In the genomic region with DNA sequence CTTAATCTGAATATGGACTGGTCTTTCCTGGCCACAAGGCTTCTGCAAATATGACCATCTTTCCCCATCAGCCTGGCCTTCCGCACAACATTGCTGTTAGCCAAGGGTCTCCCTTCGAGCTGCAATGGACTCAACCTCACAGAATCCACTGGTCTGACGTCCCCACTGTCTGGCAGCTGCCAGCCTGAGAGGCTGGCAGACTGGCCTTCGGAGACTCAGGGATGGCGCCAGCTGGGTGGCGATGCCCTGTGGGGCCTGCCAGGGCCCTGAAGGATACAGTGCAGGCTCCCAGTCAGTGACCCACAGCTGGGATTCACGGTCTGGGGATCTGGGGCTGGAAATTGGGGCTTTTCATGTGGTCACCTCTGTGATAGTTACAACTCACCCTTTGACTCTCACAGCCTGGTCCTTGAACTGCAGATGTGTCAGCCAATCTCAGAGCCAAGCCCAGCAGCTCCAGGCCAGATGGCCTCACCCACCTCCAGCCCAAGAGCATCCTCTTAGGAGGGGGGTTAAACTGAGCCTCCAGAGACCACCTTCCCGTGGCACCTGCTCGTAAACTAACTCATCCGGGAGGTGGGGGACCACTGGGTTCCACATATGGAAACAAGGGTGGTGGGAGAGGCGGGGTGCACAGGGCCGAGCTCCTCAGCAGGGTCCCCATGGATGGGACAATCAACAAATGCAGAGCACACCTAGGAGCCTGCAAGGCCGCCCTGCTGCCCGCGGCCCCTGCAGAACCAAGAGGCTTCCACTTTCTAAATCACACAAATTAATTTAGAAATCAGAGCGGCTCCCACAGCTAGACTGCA, we compare ENCODE assay signal across 24 cellular contexts. TPM values are rescaled to one million over a fixed set of nuclear protein-coding genes. Genes with fewer than 3 reads are reported as not detected.
"Had no signal": no experiment of that assay in that cellular context is flagged by ENCODE, and none has a peak within 500 bp of the region (broad histone marks: within the 10 kb centered on the region; RNA-seq: fewer than 3 reads in every experiment).

No MANE protein-coding gene starts in this region.

- H3K4me1 ChIP-seq: pancreas, suprapubic skin had no signal

- H3K9me3 Mint-ChIP-seq: activated T-helper 17 cell treated with anti-CD3 and anti-CD28 coated beads, Interleukin-2, amount 50 U/mL, for 72 hours; mesothelial cell of epicardium; T-cell had no signal

- H3K36me3 ChIP-seq: cardiac muscle cell, neural progenitor cell, pancreas, suprapubic skin, upper lobe of left lung had no signal

- H3K4me3 Mint-ChIP-seq: activated T-helper 17 cell treated with anti-CD3 and anti-CD28 coated beads, Interleukin-2, amount 50 U/mL, for 72 hours; mesothelial cell of epicardium; neural progenitor cell; T-cell had no signal

- H3K36me3 Mint-ChIP-seq: mesothelial cell of epicardium, neural progenitor cell, T-cell had no signal

- DNase-seq: activated CD4-positive, alpha-beta T cell treated with anti-CD3 and anti-CD28 coated beads, Interleukin-2, amount 50 U/mL, for 48 hours; activated CD4-positive, CD25-positive, alpha-beta regulatory T cell treated with anti-CD3 and anti-CD28 coated beads, Interleukin-2, amount 50 U/mL, for 72 hours; activated naive CD4-positive, alpha-beta T cell treated with anti-CD3 and anti-CD28 coated beads, Interleukin-2, amount 50 U/mL, for 16 hours; hippocampal formation; stimulated activated CD4-positive, alpha-beta T cell treated with anti-CD3 and anti-CD28 coated beads, Interleukin-4, amount 100 ng/mL, for 4 hours; stimulated activated CD8-positive, alpha-beta memory T cell treated with anti-CD3 and anti-CD28 coated beads, Interleukin-4, amount 100 ng/mL, for 48 hours; stimulated activated naive CD8-positive, alpha-beta T cell treated with anti-CD3 and anti-CD28 coated beads, Interleukin-15, Interleukin-2, amounts not matched to agents 100 U/mL and 50 U/mL, for 24 hours; T-cell; T-helper 9 cell had no signal

- H3K4me1 Mint-ChIP-seq: activated T-helper 17 cell treated with anti-CD3 and anti-CD28 coated beads, Interleukin-2, amount 50 U/mL, for 72 hours; T-cell had no signal

- H3K27me3 ChIP-seq: cardiac muscle cell, neural progenitor cell, pancreas, upper lobe of left lung had no signal

- H3K4me3 ChIP-seq: cardiac muscle cell, lung, neural progenitor cell, pancreas, SK-N-MC, smooth muscle cell, suprapubic skin, upper lobe of left lung had no signal

- H3K27ac Mint-ChIP-seq: activated T-helper 17 cell treated with anti-CD3 and anti-CD28 coated beads, Interleukin-2, amount 50 U/mL, for 72 hours; mesothelial cell of epicardium; neural progenitor cell; T-cell had no signal

- H3K27ac ChIP-seq: cardiac muscle cell, neural progenitor cell, pancreas, SK-N-MC, suprapubic skin, upper lobe of left lung had no signal

- H3K9ac ChIP-seq: neural progenitor cell had no signal

- ATAC-seq: activated T-helper 17 cell treated with anti-CD3 and anti-CD28 coated beads, Interleukin-2, amount 50 U/mL, for 72 hours; esophagus mucosa; pancreas; stimulated activated naive CD8-positive, alpha-beta T cell treated with anti-CD3 and anti-CD28 coated beads, Interleukin-15, Interleukin-2, amounts not matched to agents 100 U/mL and 50 U/mL, for 24 hours had no signal

- H3K9me3 ChIP-seq: pancreas, suprapubic skin, upper lobe of left lung had no signal

- FAIRE-seq: colon, endometrium, pancreas had no signal

RNA-seq across cellular contexts. Expression of gene C14orf180, which starts 21.1 kb away (rescaled TPM):
- total RNA-seq: activated T-helper 17 cell treated with anti-CD3 and anti-CD28 coated beads, Interleukin-2, amount 50 U/mL, for 72 hours; esophagus mucosa; kidney epithelial cell; T-cell; upper lobe of left lung had no signal

RNA-seq across cellular contexts. Expression of gene TMEM179, which starts 46.1 kb away (rescaled TPM):
- total RNA-seq: esophagus mucosa, kidney epithelial cell, myocyte, suprapubic skin, T-cell, upper lobe of left lung had no signal
